28 cellular contexts compared by ENCODE assay signal in genomic region chr1:109120356-109120755, GRCh38.
"Had no signal": no experiment of that assay in that cellular context is flagged by ENCODE, and none has a peak within 500 bp of the region (broad histone marks: within the 10 kb centered on the region; RNA-seq: fewer than 3 reads in every experiment).

No MANE protein-coding gene starts in this region.

- H3K4me1 ChIP-seq: suprapubic skin, testis, thyroid gland, tibial artery, tibial nerve, upper lobe of left lung, upper lobe of right lung, uterus, vagina had no signal

- FAIRE-seq: urothelium cell line had no signal

- H3K4me3 Mint-ChIP-seq: stimulated activated effector memory CD8-positive, alpha-beta T cell treated with anti-CD3 and anti-CD28 coated beads, Interleukin-12 subunit alpha, Interleukin-12 subunit beta, amount 100 ng/mL, for 72 hours; stimulated activated memory B cell treated with anti-CD40 and anti-IgM and Interleukin-4, amounts not matched to agents 10 μg/mL and 1 μg/mL and 100 μg/mL, for 72 hours; stimulated activated naive B cell treated with anti-CD40 and anti-IgM and Interleukin-4, amounts not matched to agents 10 μg/mL and 1 μg/mL and 100 μg/mL, for 72 hours; stimulated activated naive CD8-positive, alpha-beta T cell treated with anti-CD3 and anti-CD28 coated beads, Interleukin-15, amount 100 ng/mL, for 72 hours; stimulated activated naive CD8-positive, alpha-beta T cell treated with anti-CD3 and anti-CD28 coated beads, Interleukin-15, Interleukin-2, amounts not matched to agents 100 ng/mL and 50 ng/mL, for 24 hours; type B pancreatic cell had no signal

- H3K36me3 ChIP-seq: suprapubic skin, thoracic aorta, thyroid gland, tibial artery, tibial nerve, transverse colon, upper lobe of left lung, upper lobe of right lung, uterus, vagina had no signal

- H3K4me3 ChIP-seq: suprapubic skin, testis, thoracic aorta, thyroid gland, tibial artery, tibial nerve, transverse colon, upper lobe of left lung, upper lobe of right lung, uterus, vagina had no signal

- ATAC-seq: stimulated activated effector memory CD8-positive, alpha-beta T cell treated with anti-CD3 and anti-CD28 coated beads, Interleukin-12 subunit alpha, Interleukin-12 subunit beta, amount 100 ng/mL, for 72 hours; stimulated activated memory B cell treated with anti-CD40 and anti-IgM and Interleukin-4, amounts not matched to agents 10 μg/mL and 1 μg/mL and 100 μg/mL, for 72 hours; stimulated activated naive B cell treated with anti-CD40 and anti-IgM and Interleukin-4, amounts not matched to agents 10 μg/mL and 1 μg/mL and 100 μg/mL, for 72 hours; stimulated activated naive CD8-positive, alpha-beta T cell treated with anti-CD3 and anti-CD28 coated beads, Interleukin-15, amount 100 ng/mL, for 72 hours; stimulated activated naive CD8-positive, alpha-beta T cell treated with anti-CD3 and anti-CD28 coated beads, Interleukin-15, Interleukin-2, amounts not matched to agents 100 U/mL and 50 U/mL, for 24 hours; upper lobe of right lung had no signal

- DNase-seq: stimulated activated CD4-positive, alpha-beta T cell treated with anti-CD3 and anti-CD28 coated beads, Interleukin-2, amount 100 ng/mL, for 48 hours; stimulated activated CD4-positive, alpha-beta T cell treated with anti-CD3 and anti-CD28 coated beads, Interleukin-4, amount 100 ng/mL, for 1 hour; stimulated activated CD4-positive, alpha-beta T cell treated with anti-CD3 and anti-CD28 coated beads, Interleukin-4, amount 100 ng/mL, for 24 hours; stimulated activated CD4-positive, alpha-beta T cell treated with anti-CD3 and anti-CD28 coated beads, Interleukin-4, amount 100 ng/mL, for 4 hours; stimulated activated CD8-positive, alpha-beta memory T cell treated with anti-CD3 and anti-CD28 coated beads, Interleukin-4, amount 100 ng/mL, for 48 hours; stimulated activated naive B cell treated with anti-CD40 and anti-IgM and Interleukin-4, amounts not matched to agents 10 μg/mL and 1 μg/mL and 100 μg/mL, for 72 hours; stimulated activated naive CD4-positive, alpha-beta T cell; stimulated activated naive CD4-positive, alpha-beta T cell treated with Interleukin-2 at 50 U/mL for 16 hours; stimulated activated naive CD8-positive, alpha-beta T cell treated with anti-CD3 and anti-CD28 coated beads, Interleukin-15, amount 100 ng/mL, for 72 hours; stimulated activated naive CD8-positive, alpha-beta T cell treated with anti-CD3 and anti-CD28 coated beads, Interleukin-15, Interleukin-2, amounts not matched to agents 100 U/mL and 50 U/mL, for 24 hours; substantia nigra; testis; thyroid gland; tibial artery; transverse colon; trophoblast cell; upper lobe of left lung; upper lobe of right lung; uterus had no signal

- H3K27me3 ChIP-seq: testis, thyroid gland, upper lobe of left lung, vagina had no signal

- H3K27ac Mint-ChIP-seq: stimulated activated effector memory CD8-positive, alpha-beta T cell treated with anti-CD3 and anti-CD28 coated beads, Interleukin-12 subunit alpha, Interleukin-12 subunit beta, amount 100 ng/mL, for 72 hours; stimulated activated memory B cell treated with anti-CD40 and anti-IgM and Interleukin-4, amounts not matched to agents 10 μg/mL and 1 μg/mL and 100 μg/mL, for 72 hours; stimulated activated naive B cell treated with anti-CD40 and anti-IgM and Interleukin-4, amounts not matched to agents 10 μg/mL and 1 μg/mL and 100 μg/mL, for 72 hours; stimulated activated naive CD8-positive, alpha-beta T cell treated with anti-CD3 and anti-CD28 coated beads, Interleukin-15, amount 100 ng/mL, for 72 hours; stimulated activated naive CD8-positive, alpha-beta T cell treated with anti-CD3 and anti-CD28 coated beads, Interleukin-15, Interleukin-2, amounts not matched to agents 100 ng/mL and 50 ng/mL, for 24 hours; type B pancreatic cell had no signal

- H3K9me3 ChIP-seq: suprapubic skin, testis, thoracic aorta, thyroid gland, tibial artery, tibial nerve, transverse colon, upper lobe of left lung, upper lobe of right lung, uterus, vagina had no signal

- H3K36me3 Mint-ChIP-seq: stimulated activated memory B cell treated with anti-CD40 and anti-IgM and Interleukin-4, amounts not matched to agents 10 μg/mL and 1 μg/mL and 100 μg/mL, for 72 hours; stimulated activated naive B cell treated with anti-CD40 and anti-IgM and Interleukin-4, amounts not matched to agents 10 μg/mL and 1 μg/mL and 100 μg/mL, for 72 hours; type B pancreatic cell had no signal

- H3K9me3 Mint-ChIP-seq: stimulated activated effector memory CD8-positive, alpha-beta T cell treated with anti-CD3 and anti-CD28 coated beads, Interleukin-12 subunit alpha, Interleukin-12 subunit beta, amount 100 ng/mL, for 72 hours; stimulated activated memory B cell treated with anti-CD40 and anti-IgM and Interleukin-4, amounts not matched to agents 10 μg/mL and 1 μg/mL and 100 μg/mL, for 72 hours; stimulated activated naive B cell treated with anti-CD40 and anti-IgM and Interleukin-4, amounts not matched to agents 10 μg/mL and 1 μg/mL and 100 μg/mL, for 72 hours; stimulated activated naive CD8-positive, alpha-beta T cell treated with anti-CD3 and anti-CD28 coated beads, Interleukin-15, amount 100 ng/mL, for 72 hours; stimulated activated naive CD8-positive, alpha-beta T cell treated with anti-CD3 and anti-CD28 coated beads, Interleukin-15, Interleukin-2, amounts not matched to agents 100 ng/mL and 50 ng/mL, for 24 hours; type B pancreatic cell had no signal

- H3K27me3 Mint-ChIP-seq: stimulated activated memory B cell treated with anti-CD40 and anti-IgM and Interleukin-4, amounts not matched to agents 10 μg/mL and 1 μg/mL and 100 μg/mL, for 72 hours; stimulated activated naive CD8-positive, alpha-beta T cell treated with anti-CD3 and anti-CD28 coated beads, Interleukin-15, amount 100 ng/mL, for 72 hours; stimulated activated naive CD8-positive, alpha-beta T cell treated with anti-CD3 and anti-CD28 coated beads, Interleukin-15, Interleukin-2, amounts not matched to agents 100 ng/mL and 50 ng/mL, for 24 hours had no signal

- H3K27ac ChIP-seq: suprapubic skin, testis, thoracic aorta, thyroid gland, tibial artery, tibial nerve, transverse colon, upper lobe of left lung, upper lobe of right lung, uterus, vagina had no signal
